In genomic region chr1:151198254-151199127, GRCh38 we compare ENCODE assay signal across 1 cellular context.
TF ChIP-seq lines count a peak whose summit lies in the region.

PIP5K1A (plus strand) TSS chr1:151198552; CDS start chr1:151198997, 445 bp downstream.

TF ChIP-seq in HEK293, 187 proteins besides CTCF, POLR2A, EP300 and RAD21 (continued from another document and continues in another):
- TF ChIP-seq ZBTB49 (tag by site-specific recombination; IDR thresholded peaks at IDR 0.05; ENCODE audit: low read depth) (no peak), OVOL3 (tag by site-specific recombination; IDR thresholded peaks at IDR 0.05) (no peak; the same call in 1 of the 2 replicates), ZSCAN16 (tag by site-specific recombination; IDR thresholded peaks at IDR 0.05) (no peak), ZNF426 (tag by site-specific recombination; IDR thresholded peaks at IDR 0.05) (no peak), ZNF585B (tag by site-specific recombination; IDR thresholded peaks at IDR 0.05) (no peak), ZNF555 (tag by site-specific recombination; conservative IDR thresholded peaks at IDR 0.05) (no peak), ZNF548 (tag by site-specific recombination; IDR thresholded peaks at IDR 0.05) (no peak), ZNF133 (tag by site-specific recombination; IDR thresholded peaks at IDR 0.05) (no peak), ZNF398 (tag by site-specific recombination; IDR thresholded peaks at IDR 0.05) (peak; percentile 51), ZNF48 (tag by site-specific recombination; IDR thresholded peaks at IDR 0.05) (no peak), MEIS1 (CRISPR knock-in tag; IDR thresholded peaks at IDR 0.05; ENCODE audit: borderline replicate concordance) (no peak), ZNF529 (tag by site-specific recombination; IDR thresholded peaks at IDR 0.05; ENCODE audit: insufficient replicate concordance) (no peak), SP3 (tag by site-specific recombination; IDR thresholded peaks at IDR 0.05) (no peak; the same call in 1 of the 2 replicates), ZNF692 (tag by site-specific recombination; IDR thresholded peaks at IDR 0.05) (peak; percentile 79), REPIN1 (tag by site-specific recombination; IDR thresholded peaks at IDR 0.05; ENCODE audit: low read depth) (no peak), KLF9 (tag by site-specific recombination; IDR thresholded peaks at IDR 0.05; ENCODE audit: low read depth) (peak; percentile 46; the same call in 1 of the 2 replicates), ZNF16 (tag by site-specific recombination; IDR thresholded peaks at IDR 0.05; ENCODE audit: low read depth) (no peak), ZFP3 (tag by site-specific recombination; IDR thresholded peaks at IDR 0.05; ENCODE audit: low read depth) (no peak), ZNF114 (tag by site-specific recombination; IDR thresholded peaks at IDR 0.05) (no peak), ZNF670 (tag by site-specific recombination; IDR thresholded peaks at IDR 0.05; ENCODE audit: low read depth) (no peak), ZNF433 (tag by site-specific recombination; IDR thresholded peaks at IDR 0.05; ENCODE audit: low read depth) (no peak), ZNF341 (tag by site-specific recombination; IDR thresholded peaks at IDR 0.05; ENCODE audit: low read depth) (no peak; the same call in 1 of the 2 replicates), ZBTB6 (tag by site-specific recombination; IDR thresholded peaks at IDR 0.05) (no peak), PRDM10 (tag by site-specific recombination; IDR thresholded peaks at IDR 0.05) (peak; percentile 97), ZNF354C (tag by site-specific recombination; IDR thresholded peaks at IDR 0.05; ENCODE audit: borderline replicate concordance, low read depth) (no peak), IKZF3 (tag by site-specific recombination; IDR thresholded peaks at IDR 0.05) (no peak), ZNF239 (tag by site-specific recombination; IDR thresholded peaks at IDR 0.05) (no peak), ZNF423 (tag by site-specific recombination; IDR thresholded peaks at IDR 0.05) (no peak), ZNF211 (tag by site-specific recombination; IDR thresholded peaks at IDR 0.05; ENCODE audit: low read depth) (no peak), WT1 (tag by site-specific recombination; IDR thresholded peaks at IDR 0.05) (no peak; the same call in 1 of the 2 replicates), ZNF157 (tag by site-specific recombination; IDR thresholded peaks at IDR 0.05) (no peak), ZNF292 (tag by site-specific recombination; IDR thresholded peaks at IDR 0.05; ENCODE audit: borderline replicate concordance, low read depth) (no peak), ZSCAN18 (tag by site-specific recombination; IDR thresholded peaks at IDR 0.05) (no peak), ZNF544 (tag by site-specific recombination; IDR thresholded peaks at IDR 0.05) (no peak), FEZF1 (tag by site-specific recombination; IDR thresholded peaks at IDR 0.05) (no peak), ZNF530 (tag by site-specific recombination; IDR thresholded peaks at IDR 0.05; ENCODE audit: low read depth) (no peak), ZNF768 (tag by site-specific recombination; IDR thresholded peaks at IDR 0.05) (no peak), ZNF623 (tag by site-specific recombination; IDR thresholded peaks at IDR 0.05) (no peak), KLF8 (tag by site-specific recombination; IDR thresholded peaks at IDR 0.05) (peak; percentile 35; the same call in 1 of the 2 replicates), KLF17 (tag by site-specific recombination; IDR thresholded peaks at IDR 0.05) (no peak), ZNF792 (tag by site-specific recombination; IDR thresholded peaks at IDR 0.05) (no peak), ELK4 (IDR thresholded peaks at IDR 0.05; ENCODE audit: borderline replicate concordance, low read depth, low read length) (no peak), GLI2 (tag by site-specific recombination; IDR thresholded peaks at IDR 0.05; ENCODE audit: borderline replicate concordance, low read depth) (no peak), HOXC10 (CRISPR knock-in tag; IDR thresholded peaks at IDR 0.05) (no peak), ZNF280D (tag by site-specific recombination; IDR thresholded peaks at IDR 0.05) (no peak), ZSCAN23 (tag by site-specific recombination; IDR thresholded peaks at IDR 0.05) (no peak)
